26 cellular contexts compared by ENCODE assay signal in the genomic region with DNA sequence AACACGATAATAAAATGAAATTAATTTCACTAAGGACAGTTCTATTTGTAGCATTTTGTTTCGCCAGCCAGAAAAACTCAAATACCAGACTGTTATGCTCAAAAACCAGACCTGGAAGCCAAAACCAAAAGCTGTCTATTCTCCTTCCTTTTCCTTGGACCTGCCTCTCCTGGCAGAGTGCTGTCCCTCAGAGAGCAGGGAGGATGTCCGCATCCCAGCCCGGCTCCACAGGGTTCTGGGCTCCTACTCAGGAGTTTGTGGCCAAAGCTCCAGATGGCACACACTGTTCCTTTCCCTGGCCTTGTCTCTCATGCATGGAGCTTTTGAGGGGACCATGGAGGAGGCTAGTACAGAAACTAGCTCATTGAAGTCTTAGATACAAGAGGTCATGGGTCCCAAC. TPM values are rescaled to one million over a fixed set of nuclear protein-coding genes. Genes with fewer than 3 reads are reported as not detected.
DNase-seq lines count a peak whose midpoint lies in the region; ATAC-seq and TF ChIP-seq lines count a peak whose summit lies in the region.
"Had no signal": no experiment of that assay in that cellular context is flagged by ENCODE, and none has a peak within 500 bp of the region (broad histone marks: within the 10 kb centered on the region; RNA-seq: fewer than 3 reads in every experiment).

No MANE protein-coding gene starts in this region.

- H3K9me3 ChIP-seq in right cardiac atrium (ENCODE audit: control insufficient read depth, low read length) (no peaks in the 10 kb centered on the region), gastrocnemius medialis (no peaks in the 10 kb centered on the region)
- H3K9me3 ChIP-seq: A549, left lung, neutrophil, upper lobe of left lung had no signal

- peaks cover 4% of the 10 kb centered on the region for H3K4me1 ChIP-seq in right cardiac atrium (ENCODE audit: control insufficient read depth, insufficient read depth, low read length)
- H3K4me1 ChIP-seq in gastrocnemius medialis, result no peaks in the 10 kb centered on the region
- H3K4me1 ChIP-seq: A549, left lung had no signal

- peak overlapping the region in 1 of 2 donors; percentile 76 for H3K27ac ChIP-seq in coronary artery
- no peak overlapping the region for H3K27ac ChIP-seq in right cardiac atrium (ENCODE audit: low read length)
- H3K27ac ChIP-seq in gastrocnemius medialis, result peak overlapping the region in 1 of 4 donors; percentile 8
- H3K27ac ChIP-seq: A549, left lung, neutrophil had no signal

- DNase-seq in Ammon's horn (ENCODE audit: low spot score), result peak; percentile 22
- DNase-seq in coronary artery (ENCODE audit: low spot score), result no peak
- DNase-seq in right cardiac atrium, result peak; percentile 33 to 83 (median 77)
- peak in 1 of 2 donors; percentile 52 for DNase-seq in gastrocnemius medialis
- DNase-seq in central memory CD4-positive, alpha-beta T cell, result no peak
- DNase-seq: activated B cell treated with CpG ODN at 0.5 μM for 24 hours; activated CD4-positive, alpha-beta T cell treated with anti-CD3 and anti-CD28 coated beads, Interleukin-2, amount 50 U/mL, for 1 hour; activated gamma-delta T cell; activated T-cell treated with anti-CD3 and anti-CD28 coated beads, Interleukin-2, amount 50 U/mL, for 1 hour; AML-193; CD8-positive, alpha-beta T cell; HCEC 1CT; Karpas-422; left lung; naive thymus-derived CD4-positive, alpha-beta T cell; NCI-H1417; NCI-H226; NCI-H69; PC-3; upper lobe of left lung had no signal

- in situ Hi-C loops in gastrocnemius medialis (cut with MboI; ENCODE audit: low sequenced_read_pairs in 4 of 4), result no loop called here

- intact Hi-C loops in right cardiac atrium (cut with DNase I), result no loop called here
- intact Hi-C loops in gastrocnemius medialis (cut with DNase I; ENCODE audit: low total_unique reads), result no loop called here

- peak; percentile 79 to 84 for ATAC-seq in right cardiac atrium
- ATAC-seq in gastrocnemius medialis, result peak; percentile 56 to 58
- no peak for ATAC-seq in GM21619 (IDR thresholded peaks at IDR 0.05; ENCODE audit: unreplicated experiment)
- no peak for ATAC-seq in GM21576 (IDR thresholded peaks at IDR 0.05; ENCODE audit: unreplicated experiment)
- no peak for ATAC-seq in HG03139 (IDR thresholded peaks at IDR 0.05; ENCODE audit: unreplicated experiment)
- ATAC-seq: A549; CD8-positive, alpha-beta T cell; left lung; naive thymus-derived CD4-positive, alpha-beta T cell; PC-3; stimulated activated memory B cell treated with anti-CD40 and anti-IgM and Interleukin-4, amounts not matched to agents 10 μg/mL and 1 μg/mL and 100 μg/mL, for 72 hours had no signal

- 60% methylated on average over 4 of the region's 4 CpGs for WGBS in right cardiac atrium

- no peaks in the 10 kb centered on the region for H3K36me3 ChIP-seq in gastrocnemius medialis
- H3K36me3 ChIP-seq: left lung, neutrophil, upper lobe of left lung had no signal

- H3K4me3 ChIP-seq in coronary artery (peak overlapping the region; percentile 42), right cardiac atrium (ENCODE audit: low read length) (no peak overlapping the region), gastrocnemius medialis (no peak overlapping the region)
- H3K4me3 ChIP-seq: A549, left lung, upper lobe of left lung had no signal

- TF ChIP-seq CTCF in coronary artery (IDR thresholded peaks at IDR 0.05) (no peak), gastrocnemius medialis (IDR thresholded peaks at IDR 0.05 in 4 of 5, conservative IDR thresholded peaks at IDR 0.05 in 1 of 5) (no peak)

- TF ChIP-seq POLR2A in gastrocnemius medialis (IDR thresholded peaks at IDR 0.05), result no peak

- no peaks in the 10 kb centered on the region for H3K27me3 ChIP-seq in right cardiac atrium (ENCODE audit: control insufficient read depth, insufficient read depth)
- peaks cover 0 to 2% (median 0%) of the 10 kb centered on the region in 3 donors for H3K27me3 ChIP-seq in gastrocnemius medialis
- H3K27me3 ChIP-seq: left lung, neutrophil, upper lobe of left lung had no signal

RNA-seq across cellular contexts. Expression of a gene that starts 41.9 kb away (rescaled TPM):
- total RNA-seq in right cardiac atrium (1 to 10 TPM; 1.6 to 4.0 (median 2.2) TPM), gastrocnemius medialis (10 to 100 TPM in 1 of 4 donors, under 1 TPM in 3; 0.29 to 11.6 (median 0.72) TPM)
- polyA plus RNA-seq in right cardiac atrium, result 1.7 TPM
- total RNA-seq: activated B cell treated with CpG ODN at 0.5 μM for 24 hours; CD8-positive, alpha-beta T cell; PC-3 had no signal
- polyA plus RNA-seq: A549; naive thymus-derived CD4-positive, alpha-beta T cell had no signal

Comparison
In these comparisons a context has a peak if more than half of its experiments do, and no peak if none do; other contexts are left out.
1. DNase-seq: peak in Ammon's horn (single experiment) and right cardiac atrium (3 of 3); none in coronary artery (single experiment) and central memory CD4-positive, alpha-beta T cell (single experiment).
2. ATAC-seq: peak in right cardiac atrium (2 of 2) and gastrocnemius medialis (2 of 2); none in GM21619 (single experiment), GM21576 (single experiment) and HG03139 (single experiment).